1 cellular context compared by ENCODE assay signal in genomic region chr17:47988445-47988844, GRCh38.
A peak's percentile ranks its signal among the peaks of the same experiment; 100 is the strongest.
TF ChIP-seq lines count a peak whose summit lies in the region.

No MANE protein-coding gene starts in this region.

TF ChIP-seq in K562, 482 proteins besides CTCF, POLR2A, EP300 and RAD21:
- TF ChIP-seq C11orf30 (IDR thresholded peaks at IDR 0.05; ENCODE audit: low read depth) (peak; percentile 16; the same call in 1 of the 2 replicates), ESRRA (IDR thresholded peaks at IDR 0.05; ENCODE audit: borderline replicate concordance, low read depth) (0 out of 2 replicates have a peak, but pooled peaks have one; percentile 30), NFE2 (IDR thresholded peaks at IDR 0.05; ENCODE audit: low read depth) (peak; percentile 43; the same call in 1 of the 2 replicates), MAFG (tag; conservative IDR thresholded peaks at IDR 0.05) (peak; percentile 52; the same call in 1 of the 2 replicates), HDAC1 (IDR thresholded peaks at IDR 0.05) (0 out of 4 replicates have a peak, but pooled peaks of 1 of the 2 experiments have one; percentile 11), ZNF316 (IDR thresholded peaks at IDR 0.05) (peak; percentile 41), NFE2L1 (tag; IDR thresholded peaks at IDR 0.05; ENCODE audit: borderline replicate concordance, low read depth) (peak; percentile 58), DPF2 (IDR thresholded peaks at IDR 0.05) (peak; percentile 30; the same call in 1 of the 2 replicates)
TF ChIP-seq in K562: peak in this region for 8; not testable (repeated sequence) for 474.
